In genomic region chr6:47628448-47629272, GRCh38 we compare ENCODE assay signal across 24 cellular contexts.
"Had no signal": no experiment of that assay in that cellular context is flagged by ENCODE, and none has a peak within 500 bp of the region (broad histone marks: within the 10 kb centered on the region; RNA-seq: fewer than 3 reads in every experiment).

No MANE protein-coding gene starts in this region.

- H3K9me3 Mint-ChIP-seq: activated B cell treated with CpG ODN at 0.5 μM for 24 hours; activated CD4-positive, alpha-beta memory T cell treated with anti-CD3 and anti-CD28 coated beads for 36 hours; T-helper 1 cell treated with Interleukin-12 subunit alpha and Interleukin-12 subunit beta and Interleukin-4 antibody, amounts not matched to agents 30 μg/mL and 1 μg/mL, for 36 hours had no signal

- H3K36me3 Mint-ChIP-seq: activated CD4-positive, alpha-beta memory T cell treated with anti-CD3 and anti-CD28 coated beads for 36 hours; activated CD8-positive, alpha-beta memory T cell treated with anti-CD3 and anti-CD28 coated beads, Interleukin-2, amount 10 ng/mL, durations not matched to agents 7 days and 5 days had no signal

- ATAC-seq: activated CD8-positive, alpha-beta memory T cell treated with anti-CD3 and anti-CD28 coated beads, Interleukin-2, amount 10 ng/mL, durations not matched to agents 7 days and 5 days; gastrocnemius medialis; left ventricle myocardium superior had no signal

- DNase-seq: activated B cell treated with CpG ODN at 0.5 μM for 24 hours; activated CD4-positive, alpha-beta memory T cell treated with anti-CD3 and anti-CD28 coated beads for 36 hours; activated CD4-positive, alpha-beta T cell treated with anti-CD3 and anti-CD28 coated beads for 4 hours; activated CD8-positive, alpha-beta memory T cell treated with anti-CD3 and anti-CD28 coated beads, Interleukin-2, amount 10 ng/mL, durations not matched to agents 7 days and 5 days; activated effector memory CD4-positive, alpha-beta T cell treated with anti-CD3 and anti-CD28 coated beads, Interleukin-2, amount 50 U/mL, for 16 hours; activated naive CD4-positive, alpha-beta T cell treated with anti-CD3 and anti-CD28 coated beads, Interleukin-2, amount 50 U/mL, for 16 hours; activated T-cell treated with anti-CD3 and anti-CD28 coated beads for 4 hours; adrenal gland; brain microvascular endothelial cell; caudate nucleus; dermis blood vessel endothelial cell; effector CD8-positive, alpha-beta T cell; gastrocnemius medialis; hippocampal formation; left ventricle myocardium superior; mammary epithelial cell; ovary; stimulated activated CD4-positive, alpha-beta T cell treated with anti-CD3 and anti-CD28 coated beads, Interleukin-2, amount 100 ng/mL, for 48 hours; stimulated activated CD8-positive, alpha-beta memory T cell treated with anti-CD3 and anti-CD28 coated beads, Interleukin-4, amount 100 ng/mL, for 48 hours; stimulated activated naive CD4-positive, alpha-beta T cell; testis; trophoblast cell; uterus had no signal

- H3K27ac Mint-ChIP-seq: activated B cell treated with CpG ODN at 0.5 μM for 24 hours; activated CD4-positive, alpha-beta memory T cell treated with anti-CD3 and anti-CD28 coated beads for 36 hours; activated CD8-positive, alpha-beta memory T cell treated with anti-CD3 and anti-CD28 coated beads, Interleukin-2, amount 10 ng/mL, durations not matched to agents 7 days and 5 days; T-helper 1 cell treated with Interleukin-12 subunit alpha and Interleukin-12 subunit beta and Interleukin-4 antibody, amounts not matched to agents 30 μg/mL and 1 μg/mL, for 36 hours had no signal

- H3K27me3 Mint-ChIP-seq: activated B cell treated with CpG ODN at 0.5 μM for 24 hours; activated CD4-positive, alpha-beta memory T cell treated with anti-CD3 and anti-CD28 coated beads for 36 hours had no signal

- H3K4me3 Mint-ChIP-seq: activated B cell treated with CpG ODN at 0.5 μM for 24 hours; activated CD4-positive, alpha-beta memory T cell treated with anti-CD3 and anti-CD28 coated beads for 36 hours; activated CD8-positive, alpha-beta memory T cell treated with anti-CD3 and anti-CD28 coated beads, Interleukin-2, amount 10 ng/mL, durations not matched to agents 7 days and 5 days; T-helper 1 cell treated with Interleukin-12 subunit alpha and Interleukin-12 subunit beta and Interleukin-4 antibody, amounts not matched to agents 30 μg/mL and 1 μg/mL, for 36 hours had no signal
